In genomic region chr19:18507727-18508440, GRCh38 we compare ENCODE assay signal across 8 cellular contexts. TPM values are rescaled to one million over a fixed set of nuclear protein-coding genes. Genes with fewer than 3 reads are reported as not detected.
DNase-seq lines count a peak whose midpoint lies in the region; ATAC-seq and TF ChIP-seq lines count a peak whose summit lies in the region.

No MANE protein-coding gene starts in this region.

- TF ChIP-seq EP300 in sigmoid colon (IDR thresholded peaks at IDR 0.05), result no peak

- H3K9me3 ChIP-seq in H9 (ENCODE audit: control insufficient read depth, low read depth, low read length) (no peaks in the 10 kb centered on the region), cardiac muscle cell (ENCODE audit: low read depth) (no peaks in the 10 kb centered on the region), sigmoid colon (no peaks in the 10 kb centered on the region)

- H3K4me3 Mint-ChIP-seq in H9, result no peak overlapping the region
- H3K4me3 Mint-ChIP-seq in activated T-helper 17 cell treated with anti-CD3 and anti-CD28 coated beads, Interleukin-2, amount 50 U/mL, for 72 hours, result peak overlapping the region; percentile 54

- peak overlapping the region; percentile 82 to 92 (median 87) for H3K27ac Mint-ChIP-seq in H9
- H3K27ac Mint-ChIP-seq in activated T-helper 17 cell treated with anti-CD3 and anti-CD28 coated beads, Interleukin-2, amount 50 U/mL, for 72 hours, result peak overlapping the region; percentile 89

- no peaks in the 10 kb centered on the region for H3K23me2 ChIP-seq in H9 (ENCODE audit: insufficient read length, low read depth, low read length, poor library complexity, severe bottlenecking)

- H3K14ac ChIP-seq in H9 (ENCODE audit: insufficient read depth, low read length), result peak overlapping the region; percentile 60

- no peak for TF ChIP-seq POLR2A in sigmoid colon (IDR thresholded peaks at IDR 0.05)

- no peak overlapping the region for H4K5ac ChIP-seq in H9 (ENCODE audit: insufficient read length, low read depth, low read length)

- no peak overlapping the region for H2BK12ac ChIP-seq in H9 (ENCODE audit: insufficient read length, low read depth, low read length)

- no peak for TF ChIP-seq CTCF in H9 (conservative IDR thresholded peaks at IDR 0.05)
- no peak for TF ChIP-seq CTCF in cardiac muscle cell (IDR thresholded peaks at IDR 0.05; ENCODE audit: low read depth, low read length)
- TF ChIP-seq CTCF in sigmoid colon (IDR thresholded peaks at IDR 0.05), result no peak

- no peaks in the 10 kb centered on the region; a peak in 1 of 7 replicates for H3K36me3 Mint-ChIP-seq in H9 (ENCODE audit: insufficient read depth in 1 of 3, low read depth in 3 of 3)
- H3K36me3 Mint-ChIP-seq in activated T-helper 17 cell treated with anti-CD3 and anti-CD28 coated beads, Interleukin-2, amount 50 U/mL, for 72 hours (ENCODE audit: low read depth), result no peaks in the 10 kb centered on the region

- H3K4me1 ChIP-seq in H9 (ENCODE audit: insufficient read depth, low read length) (no peaks in the 10 kb centered on the region), cardiac muscle cell (ENCODE audit: low read depth) (peaks cover 57% of the 10 kb centered on the region), sigmoid colon (peaks cover 0 to 82% (median 71%) of the 10 kb centered on the region in 4 donors)

- no peak overlapping the region for H2BK20ac ChIP-seq in H9 (ENCODE audit: low read depth, low read length, poor library complexity, severe bottlenecking)

- H3T11ph ChIP-seq in H9 (ENCODE audit: low read length), result no peak overlapping the region

- H3K4me2 ChIP-seq in H9 (ENCODE audit: insufficient read depth, insufficient read length, low read length), result no peak overlapping the region

- H3K9ac ChIP-seq in H9 (ENCODE audit: extremely low read depth, insufficient read length, low read length), result no peak overlapping the region

- no peak overlapping the region for H2BK120ac ChIP-seq in H9 (ENCODE audit: low read depth, low read length, poor library complexity, severe bottlenecking)

- no peak overlapping the region for H4K91ac ChIP-seq in H9 (ENCODE audit: insufficient read length, low read depth, low read length)

- no peak overlapping the region for H3K18ac ChIP-seq in H9 (ENCODE audit: insufficient read length, low read depth, low read length)

- no peak overlapping the region for H2AK5ac ChIP-seq in H9 (ENCODE audit: insufficient read length, low read length)

- no peak overlapping the region for H3K27ac ChIP-seq in H9 (ENCODE audit: insufficient read length, low read depth, low read length)
- H3K27ac ChIP-seq in cardiac muscle cell, result peak overlapping the region; percentile 85
- peak overlapping the region; percentile 49 to 74 (median 57) for H3K27ac ChIP-seq in sigmoid colon

- intact Hi-C loops in sigmoid colon (cut with DNase I), result loop anchor here (10.0 kb wide), 1 partner anchor 53 kb away; no protein-coding TSS in a partner anchor

- DNase-seq in H9 (no peak), cardiac muscle cell (ENCODE audit: low read depth in 1 of 2, low spot score in 1 of 2) (no peak), sigmoid colon (peak; percentile 83), SIG-M5 (lab: John Stamatoyannopoulos, UW) (no peak), HEK293T (ENCODE audit: extremely low spot score) (no peak), NCI-H146 (lab: John Stamatoyannopoulos, UW) (no peak)
- no peak for DNase-seq in stimulated activated naive CD4-positive, alpha-beta T cell treated with Interleukin-2 at 50 U/mL for 16 hours (lab: John Stamatoyannopoulos, UW)

- H3K27me3 ChIP-seq in H9 (ENCODE audit: insufficient read depth, low read length) (no peaks in the 10 kb centered on the region), cardiac muscle cell (no peaks in the 10 kb centered on the region), sigmoid colon (no peaks in the 10 kb centered on the region)

- no peaks in the 10 kb centered on the region for H3K36me3 ChIP-seq in cardiac muscle cell
- no peaks in the 10 kb centered on the region for H3K36me3 ChIP-seq in sigmoid colon

- no peak overlapping the region for H3K4ac ChIP-seq in H9 (ENCODE audit: low read depth, low read length)

- peaks cover 3% of the 10 kb centered on the region for H4K20me1 ChIP-seq in H9 (ENCODE audit: control insufficient read depth, insufficient read depth, insufficient read length)

- CTCF ChIA-PET in HEK293T (lab: Yijun Ruan, JAX), result interaction anchor here (1.2 kb wide), 1 partner anchor 12 kb away, joined by 3 read pairs; no protein-coding TSS in a partner anchor

- no peak overlapping the region for H3K56ac ChIP-seq in H9 (ENCODE audit: insufficient read length, low read depth, low read length)

- no peak overlapping the region for H2BK15ac ChIP-seq in H9 (ENCODE audit: low read depth, low read length)

- no peak overlapping the region for H2BK5ac ChIP-seq in H9 (ENCODE audit: insufficient read length, low read length)

- no peaks in the 10 kb centered on the region for H3K27me3 Mint-ChIP-seq in H9 (ENCODE audit: low read depth)
- no peaks in the 10 kb centered on the region for H3K27me3 Mint-ChIP-seq in activated T-helper 17 cell treated with anti-CD3 and anti-CD28 coated beads, Interleukin-2, amount 50 U/mL, for 72 hours

- peaks cover 13 to 14% of the 10 kb centered on the region in 2 experiments for H3K4me1 Mint-ChIP-seq in H9
- H3K4me1 Mint-ChIP-seq in activated T-helper 17 cell treated with anti-CD3 and anti-CD28 coated beads, Interleukin-2, amount 50 U/mL, for 72 hours, result peaks cover 36% of the 10 kb centered on the region

- no peak for ATAC-seq in activated T-helper 17 cell treated with anti-CD3 and anti-CD28 coated beads, Interleukin-2, amount 50 U/mL, for 72 hours (replicated peaks)

- POLR2A ChIA-PET in HEK293T (lab: Yijun Ruan, JAX), result no interaction called here

- no peaks in the 10 kb centered on the region for H3K9me3 Mint-ChIP-seq in H9
- no peaks in the 10 kb centered on the region for H3K9me3 Mint-ChIP-seq in activated T-helper 17 cell treated with anti-CD3 and anti-CD28 coated beads, Interleukin-2, amount 50 U/mL, for 72 hours

- WGBS in H9 (ENCODE audit: extremely low coverage, insufficient read length, low lambda C conversion rate), result no CpG with 5 or more reads among the region's 11 CpGs
- 59 to 63% methylated on average over 11 of the region's 11 CpGs for WGBS in sigmoid colon, 2 donors

- H3K4me3 ChIP-seq in cardiac muscle cell, result no peak overlapping the region
- H3K4me3 ChIP-seq in sigmoid colon, result no peak overlapping the region

- peaks cover 2% of the 10 kb centered on the region; the same call in 1 of the 2 replicates for H3K79me2 ChIP-seq in H9 (ENCODE audit: insufficient read depth, low read length)

- no peak overlapping the region for H3K23ac ChIP-seq in H9 (ENCODE audit: insufficient read length, low read depth, low read length)

- peaks cover 2% of the 10 kb centered on the region for H3K79me1 ChIP-seq in H9 (ENCODE audit: insufficient read depth, low read depth, low read length, poor library complexity, severe bottlenecking)

- no peak overlapping the region for H2AFZ ChIP-seq in H9 (ENCODE audit: low read length)

- no peak overlapping the region for H4K8ac ChIP-seq in H9 (replicated peaks; ENCODE audit: insufficient read length, low read depth, low read length)

TF ChIP-seq in HEK293T, 16 proteins besides CTCF, POLR2A, EP300 and RAD21:
- no peak for TF ChIP-seq LEF1 (IDR thresholded peaks at IDR 0.05; ENCODE audit: borderline replicate concordance)
- no peak for TF ChIP-seq TARDBP (IDR thresholded peaks at IDR 0.05)
- no peak for TF ChIP-seq SUZ12 (IDR thresholded peaks at IDR 0.05)
- TF ChIP-seq CTBP1 (IDR thresholded peaks at IDR 0.05; ENCODE audit: borderline replicate concordance), result no peak
- TF ChIP-seq PKNOX1 (IDR thresholded peaks at IDR 0.05), result no peak
- TF ChIP-seq SP1 (IDR thresholded peaks at IDR 0.05), result no peak
- TF ChIP-seq BHLHE40 (IDR thresholded peaks at IDR 0.05; ENCODE audit: borderline replicate concordance), result no peak
- no peak for TF ChIP-seq HDGF (IDR thresholded peaks at IDR 0.05; ENCODE audit: borderline replicate concordance)
- no peak for TF ChIP-seq FOXM1 (IDR thresholded peaks at IDR 0.05; ENCODE audit: borderline replicate concordance)
- no peak for TF ChIP-seq ZNF384 (IDR thresholded peaks at IDR 0.05)
- TF ChIP-seq NFRKB (IDR thresholded peaks at IDR 0.05), result no peak
- TF ChIP-seq FOXA1 (IDR thresholded peaks at IDR 0.05), result no peak
- TF ChIP-seq ELF4 (IDR thresholded peaks at IDR 0.05), result no peak
- no peak for TF ChIP-seq L3MBTL2 (conservative IDR thresholded peaks at IDR 0.05)
- TF ChIP-seq FOXK2 (IDR thresholded peaks at IDR 0.05), result no peak
- no peak for TF ChIP-seq ARNT (IDR thresholded peaks at IDR 0.05)

RNA-seq across cellular contexts. Expression of gene ELL, which starts 14.0 kb away (rescaled TPM):
- 15.5 and 17.0 TPM in 2 replicates for total RNA-seq in H9 (2021)
- 10 to 100 TPM; 23.7 to 41.8 TPM for total RNA-seq in activated T-helper 17 cell treated with anti-CD3 and anti-CD28 coated beads, Interleukin-2, amount 50 U/mL, for 72 hours
- total RNA-seq in cardiac muscle cell, result 19.4 and 20.7 TPM in 2 replicates
- polyA plus RNA-seq in cardiac muscle cell, result 14.8 and 18.2 TPM in 2 replicates
- total RNA-seq in sigmoid colon, result 10 to 100 TPM in 3 of 4 donors, 1 to 10 TPM in 1; 7.1 to 20.2 (median 11.9) TPM
- polyA plus RNA-seq in sigmoid colon, result 10 to 100 TPM in 1 of 3 donors, 1 to 10 TPM in 2; 6.2 to 14.6 (median 8.4) TPM

RNA-seq across cellular contexts. Expression of gene FKBP8, which starts 35.5 kb away (rescaled TPM):
- total RNA-seq in H9 (2021), result 308 and 310 TPM in 2 replicates
- total RNA-seq in activated T-helper 17 cell treated with anti-CD3 and anti-CD28 coated beads, Interleukin-2, amount 50 U/mL, for 72 hours, result 100 to 1,000 TPM; 222 to 320 TPM
- 514 and 568 TPM in 2 replicates for total RNA-seq in cardiac muscle cell
- polyA plus RNA-seq in cardiac muscle cell, result 398 and 473 TPM in 2 replicates
- total RNA-seq in sigmoid colon, result 100 to 1,000 TPM; 366 to 456 (median 403) TPM
- polyA plus RNA-seq in sigmoid colon, result 100 to 1,000 TPM; 200 to 234 (median 232) TPM

RNA-seq across cellular contexts. Expression of gene KXD1, which starts 49.8 kb away (rescaled TPM):
- 138 and 143 TPM in 2 replicates for total RNA-seq in H9 (2021)
- total RNA-seq in activated T-helper 17 cell treated with anti-CD3 and anti-CD28 coated beads, Interleukin-2, amount 50 U/mL, for 72 hours, result 100 to 1,000 TPM; 116 to 118 TPM
- total RNA-seq in cardiac muscle cell, result 137 and 160 TPM in 2 replicates
- polyA plus RNA-seq in cardiac muscle cell, result 111 and 127 TPM in 2 replicates
- total RNA-seq in sigmoid colon, result 100 to 1,000 TPM; 107 to 122 (median 120) TPM
- polyA plus RNA-seq in sigmoid colon, result 100 to 1,000 TPM in 1 of 3 donors, 10 to 100 TPM in 2; 84.9 to 118 (median 93.2) TPM
